11 cellular contexts compared by ENCODE assay signal in the genomic region with DNA sequence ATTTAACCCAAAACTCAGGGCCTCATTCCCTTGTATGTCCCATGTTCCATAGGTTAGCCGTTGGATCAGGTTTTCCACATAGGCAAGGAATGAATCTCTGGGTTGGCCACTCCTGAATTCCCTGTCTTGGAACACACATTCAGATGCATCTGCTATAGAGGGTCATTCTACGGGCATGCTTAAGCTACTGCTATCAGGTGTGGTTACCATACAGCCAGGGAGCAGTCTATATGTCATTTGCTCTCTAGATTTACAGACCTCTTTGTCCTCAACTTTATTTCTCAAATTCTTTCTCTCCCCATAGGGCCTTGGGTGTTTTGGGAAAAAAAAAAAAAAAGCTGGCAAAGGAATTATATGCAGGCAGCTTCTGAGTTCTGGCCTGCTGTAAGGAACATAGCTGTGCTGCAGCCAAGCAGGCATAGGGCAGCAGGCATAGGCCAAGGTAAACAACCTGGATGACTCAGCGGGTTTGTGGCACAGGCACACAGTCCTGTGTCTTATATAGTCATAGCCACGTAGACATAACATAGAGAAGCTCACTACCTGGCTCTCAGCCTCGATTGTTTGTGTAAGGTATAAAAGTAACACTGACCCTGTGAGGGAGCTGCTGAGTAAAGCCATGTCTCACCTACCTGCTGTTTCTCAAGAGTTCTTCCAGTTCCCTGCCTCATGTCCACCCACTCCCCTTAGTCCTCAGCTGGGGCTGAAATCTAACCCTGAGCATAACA.
A peak's percentile ranks its signal among the peaks of the same experiment; 100 is the strongest.
DNase-seq lines count a peak whose midpoint lies in the region; ATAC-seq and TF ChIP-seq lines count a peak whose summit lies in the region.
"Had no signal": no experiment of that assay in that cellular context is flagged by ENCODE, and none has a peak within 500 bp of the region (broad histone marks: within the 10 kb centered on the region; RNA-seq: fewer than 3 reads in every experiment).

No MANE protein-coding gene starts in this region.

- H3K36me3 ChIP-seq in testis (ENCODE audit: low read depth, missing control alignments), result no peaks in the 10 kb centered on the region

- no peak for TF ChIP-seq POLR2A in testis (IDR thresholded peaks at IDR 0.05)

- no peak for ATAC-seq in HG02763 (IDR thresholded peaks at IDR 0.05; ENCODE audit: unreplicated experiment)
- ATAC-seq in GM18502 (IDR thresholded peaks at IDR 0.05; ENCODE audit: poor library complexity, unreplicated experiment), result no peak
- ATAC-seq: naive thymus-derived CD4-positive, alpha-beta T cell had no signal

- in situ Hi-C loops in astrocyte of the spinal cord (cut with HindIII; ENCODE audit: low sequenced_read_pairs), result no loop called here

- peaks cover 5% of the 10 kb centered on the region for H3K4me1 ChIP-seq in testis

- no peak for TF ChIP-seq CTCF in astrocyte of the spinal cord (IDR thresholded peaks at IDR 0.05; ENCODE audit: low read depth, low read length)
- no peak for TF ChIP-seq CTCF in testis (IDR thresholded peaks at IDR 0.05)

- peak overlapping the region in 1 of 2 donors; percentile 23 for H3K27ac ChIP-seq in testis

- WGBS in testis, 2 donors, result 71 to 88% methylated on average over 5 of the region's 5 CpGs

- intact Hi-C loops in testis (cut with DNase I; ENCODE audit: low total_unique reads), result no loop called here

- H3K4me3 ChIP-seq in astrocyte of the spinal cord (ENCODE audit: low read depth, low read length), result no peak overlapping the region
- H3K4me3 ChIP-seq in testis, result no peak overlapping the region

- DNase-seq in NCI-H2029 treated with DMSO at 0.1 percent for 48 hours (lab: John Stamatoyannopoulos, UW) (peak; percentile 53), astrocyte of the spinal cord (ENCODE audit: low read depth, low spot score) (peak; percentile 58), iris pigment epithelial cell (ENCODE audit: low read depth) (peak; percentile 18), testis (peak; percentile 22), COLO829 (ENCODE audit: low spot score) (no peak)
- no peak for DNase-seq in stimulated activated CD4-positive, alpha-beta T cell treated with anti-CD3 and anti-CD28 coated beads, Interleukin-1b, Interleukin-23, amount 100 ng/mL, for 48 hours
- DNase-seq: cortex of kidney; hippocampal formation; naive thymus-derived CD4-positive, alpha-beta T cell had no signal

- no peaks in the 10 kb centered on the region for H3K9me3 ChIP-seq in testis

- no peaks in the 10 kb centered on the region for H3K27me3 ChIP-seq in testis

Comparison
In these comparisons a context has a peak if more than half of its experiments do, and no peak if none do; other contexts are left out.
1. DNase-seq: peak in NCI-H2029 treated with DMSO at 0.1 percent for 48 hours (single experiment), astrocyte of the spinal cord (single experiment), iris pigment epithelial cell (single experiment) and testis (single experiment); none in stimulated activated CD4-positive, alpha-beta T cell treated with anti-CD3 and anti-CD28 coated beads, Interleukin-1b, Interleukin-23, amount 100 ng/mL, for 48 hours (single experiment) and COLO829 (single experiment).